In genomic region chr17:66494023-66494803, GRCh38 we compare ENCODE assay signal across 8 cellular contexts.
DNase-seq lines count a peak whose midpoint lies in the region; ATAC-seq, FAIRE-seq and TF ChIP-seq lines count a peak whose summit lies in the region.

No MANE protein-coding gene starts in this region.

- no peaks in the 10 kb centered on the region for H3K27me3 Mint-ChIP-seq in activated T-helper 17 cell treated with anti-CD3 and anti-CD28 coated beads, Interleukin-2, amount 50 U/mL, for 72 hours

- H3K9me3 Mint-ChIP-seq in activated T-helper 17 cell treated with anti-CD3 and anti-CD28 coated beads, Interleukin-2, amount 50 U/mL, for 72 hours = no peaks in the 10 kb centered on the region

- DNase-seq in COLO829 (ENCODE audit: low spot score) = peak; percentile 90
- peak; percentile 58 for DNase-seq in KBM-7
- DNase-seq in left lobe of liver (ENCODE audit: low spot score) = no peak
- no peak for DNase-seq in NCI-H1417 (lab: John Stamatoyannopoulos, UW)
- DNase-seq in DMS79 treated with DMSO at 0.1 percent for 48 hours (lab: John Stamatoyannopoulos, UW) = no peak
- no peak for DNase-seq in D721Med (ENCODE audit: insufficient read length, low spot score)

- peaks cover 48% of the 10 kb centered on the region for H3K36me3 Mint-ChIP-seq in activated T-helper 17 cell treated with anti-CD3 and anti-CD28 coated beads, Interleukin-2, amount 50 U/mL, for 72 hours (ENCODE audit: low read depth)

- FAIRE-seq in D721Med (lab: Jason Lieb, UNC) = no peak

- no peak for TF ChIP-seq CTCF in D721Med (IDR thresholded peaks at IDR 0.05; ENCODE audit: insufficient read depth, missing control alignments)

- H3K27ac Mint-ChIP-seq in activated T-helper 17 cell treated with anti-CD3 and anti-CD28 coated beads, Interleukin-2, amount 50 U/mL, for 72 hours = peak overlapping the region; percentile 56

- H3K4me3 Mint-ChIP-seq in activated T-helper 17 cell treated with anti-CD3 and anti-CD28 coated beads, Interleukin-2, amount 50 U/mL, for 72 hours = peak overlapping the region; percentile 35

- in situ Hi-C loops in KBM-7 (cut with MboI; ENCODE audit: low pct_unique_long_range_greater_than_20kb, low sequenced_read_pairs) = loop anchor here (25.0 kb wide), 1 partner anchor 107 kb away; no protein-coding TSS in a partner anchor

- ATAC-seq in activated T-helper 17 cell treated with anti-CD3 and anti-CD28 coated beads, Interleukin-2, amount 50 U/mL, for 72 hours (replicated peaks) = peak; percentile 99
- ATAC-seq in left lobe of liver (peak; percentile 35), HG02852 (IDR thresholded peaks at IDR 0.05; ENCODE audit: unreplicated experiment) (no peak)

- H3K4me1 Mint-ChIP-seq in activated T-helper 17 cell treated with anti-CD3 and anti-CD28 coated beads, Interleukin-2, amount 50 U/mL, for 72 hours = peaks cover 44% of the 10 kb centered on the region

Comparison
In these comparisons a context has a peak if more than half of its experiments do, and no peak if none do; other contexts are left out.
1. DNase-seq: peak in COLO829 (single experiment) and KBM-7 (single experiment); none in left lobe of liver (single experiment), NCI-H1417 (0 of 3), DMS79 treated with DMSO at 0.1 percent for 48 hours (single experiment) and D721Med (single experiment).